In genomic region chr20:1313236-1313964, GRCh38 we compare ENCODE assay signal across 8 cellular contexts. TPM values are rescaled to one million over a fixed set of nuclear protein-coding genes. Genes with fewer than 3 reads are reported as not detected.
DNase-seq lines count a peak whose midpoint lies in the region; ATAC-seq and TF ChIP-seq lines count a peak whose summit lies in the region.

No MANE protein-coding gene starts in this region.

- H3K4me3 Mint-ChIP-seq in activated naive CD4-positive, alpha-beta T cell treated with anti-CD3 and anti-CD28 coated beads for 36 hours: no peak overlapping the region
- H3K4me3 Mint-ChIP-seq in osteocyte (ENCODE audit: unreplicated experiment): no peak overlapping the region

- H3K36me3 ChIP-seq in transverse colon: no peaks in the 10 kb centered on the region

- TF ChIP-seq CTCF in osteocyte (IDR thresholded peaks at IDR 0.05) (peak; percentile 97), transverse colon (IDR thresholded peaks at IDR 0.05) (peak; percentile 95 to 99 (median 96))

- no peaks in the 10 kb centered on the region for H3K27me3 Mint-ChIP-seq in activated naive CD4-positive, alpha-beta T cell treated with anti-CD3 and anti-CD28 coated beads for 36 hours (ENCODE audit: low read depth)
- H3K27me3 Mint-ChIP-seq in osteocyte (ENCODE audit: unreplicated experiment): no peaks in the 10 kb centered on the region

- no peak overlapping the region for H3K27ac Mint-ChIP-seq in activated naive CD4-positive, alpha-beta T cell treated with anti-CD3 and anti-CD28 coated beads for 36 hours
- peak overlapping the region; percentile 9 for H3K27ac Mint-ChIP-seq in osteocyte (ENCODE audit: unreplicated experiment)

- no peak for ATAC-seq in GM19397 (IDR thresholded peaks at IDR 0.05; ENCODE audit: unreplicated experiment)

- no peaks in the 10 kb centered on the region for H3K9me3 Mint-ChIP-seq in activated naive CD4-positive, alpha-beta T cell treated with anti-CD3 and anti-CD28 coated beads for 36 hours
- no peaks in the 10 kb centered on the region for H3K9me3 Mint-ChIP-seq in osteocyte (ENCODE audit: unreplicated experiment)

- WGBS in transverse colon (ENCODE audit: low coverage in 1 of 2), 2 donors: 36% methylated on average over 35 of the region's 38 CpGs; no CpG with 5 or more reads in 1 of the 2 donors

- H3K4me3 ChIP-seq in transverse colon: peak overlapping the region in 1 of 4 donors; percentile 27

- no peaks in the 10 kb centered on the region for H3K27me3 ChIP-seq in transverse colon

- intact Hi-C loops in activated naive CD4-positive, alpha-beta T cell treated with anti-CD3 and anti-CD28 coated beads for 36 hours (cut with micrococcal nuclease): loop anchor here (1.0 to 10.0 kb wide), 4 partner anchors 79 to 461 kb away; partner anchors contain the start of gene FKBP1A
- intact Hi-C loops in transverse colon (cut with DNase I; ENCODE audit: low total_unique reads): loop anchor here (1.0 to 10.0 kb wide), 2 partner anchors 124 to 151 kb away; partner anchors contain the start of gene NSFL1C

- in situ Hi-C loops in transverse colon (cut with MboI; ENCODE audit: low pct_ligation_motif_present in 1 of 4, low pct_unique_long_range_greater_than_20kb in 1 of 4, low sequenced_read_pairs in 3 of 4): loop anchor here in 2 of 4 donors (10.0 kb wide), 2 partner anchors 71 to 121 kb away; no protein-coding TSS in a partner anchor

- DNase-seq in COLO668 (lab: John Stamatoyannopoulos, UW; ENCODE audit: unreplicated experiment) (peak; percentile 82), SHP77 treated with DMSO at 0.1 percent for 48 hours (lab: John Stamatoyannopoulos, UW) (peak; percentile 54), glomerular visceral epithelial cell (ENCODE audit: extremely low spot score) (peak; percentile 80), osteocyte (ENCODE audit: extremely low spot score, unreplicated experiment) (no peak), transverse colon (peak; percentile 73)
- DNase-seq in activated naive CD4-positive, alpha-beta T cell treated with anti-CD3 and anti-CD28 coated beads for 36 hours: peak; percentile 65

- TF ChIP-seq EP300 in Ishikawa (IDR thresholded peaks at IDR 0.05; ENCODE audit: borderline replicate concordance) (no peak), transverse colon (IDR thresholded peaks at IDR 0.05; ENCODE audit: low read depth) (no peak)

- no peaks in the 10 kb centered on the region for H3K9me3 ChIP-seq in transverse colon

- CTCF ChIA-PET in activated naive CD4-positive, alpha-beta T cell treated with anti-CD3 and anti-CD28 coated beads for 36 hours (lab: Charles Lee): interaction anchor here (0.6 to 2.3 kb wide), 20 partner anchors 9 to 190 kb away, joined by 3 to 35 read pairs (median 4); partner anchors contain the start of genes NSFL1C and RAD21L1

- H3K27ac ChIP-seq in transverse colon: no peak overlapping the region

- H3K4me1 ChIP-seq in transverse colon: peaks cover 0 to 9% (median 4%) of the 10 kb centered on the region in 4 donors

- H3K4me1 Mint-ChIP-seq in activated naive CD4-positive, alpha-beta T cell treated with anti-CD3 and anti-CD28 coated beads for 36 hours (ENCODE audit: low read depth): peaks cover 6% of the 10 kb centered on the region
- peaks cover 5% of the 10 kb centered on the region for H3K4me1 Mint-ChIP-seq in osteocyte (ENCODE audit: unreplicated experiment)

- H3K36me3 Mint-ChIP-seq in activated naive CD4-positive, alpha-beta T cell treated with anti-CD3 and anti-CD28 coated beads for 36 hours (ENCODE audit: low read depth): no peaks in the 10 kb centered on the region
- H3K36me3 Mint-ChIP-seq in osteocyte (ENCODE audit: unreplicated experiment): no peaks in the 10 kb centered on the region

- peak; percentile 91 for TF ChIP-seq RAD21 in Ishikawa (IDR thresholded peaks at IDR 0.05; ENCODE audit: low read depth)

- TF ChIP-seq POLR2A in transverse colon (IDR thresholded peaks at IDR 0.05): no peak

TF ChIP-seq in Ishikawa, 13 proteins besides CTCF, POLR2A, EP300 and RAD21:
- no peak for TF ChIP-seq CEBPB (IDR thresholded peaks at IDR 0.05)
- no peak for TF ChIP-seq YY1 (IDR thresholded peaks at IDR 0.05; ENCODE audit: low read depth)
- TF ChIP-seq REST (IDR thresholded peaks at IDR 0.05; ENCODE audit: low read depth): no peak
- 0 out of 2 replicates have a peak, but pooled peaks have one; percentile 48 for TF ChIP-seq ZBTB7A (IDR thresholded peaks at IDR 0.05; ENCODE audit: low read depth)
- TF ChIP-seq MAX (IDR thresholded peaks at IDR 0.05): no peak
- no peak for TF ChIP-seq TCF12 (IDR thresholded peaks at IDR 0.05; ENCODE audit: low read depth)
- TF ChIP-seq TAF1 (IDR thresholded peaks at IDR 0.05; ENCODE audit: low read depth): no peak

RNA-seq across cellular contexts. Expression of gene SDCBP2, which starts 15.5 kb away (rescaled TPM):
- 1 to 10 TPM; 5.5 to 5.8 TPM for total RNA-seq in activated naive CD4-positive, alpha-beta T cell treated with anti-CD3 and anti-CD28 coated beads for 36 hours
- 0.97 and 1.6 TPM in 2 replicates for total RNA-seq in osteocyte
- total RNA-seq in transverse colon: 100 to 1,000 TPM; 132 to 427 (median 300) TPM

RNA-seq across cellular contexts. Expression of gene SNPH, which starts 47.3 kb away (rescaled TPM):
- 1 to 10 TPM; 6.7 to 7.3 TPM for total RNA-seq in activated naive CD4-positive, alpha-beta T cell treated with anti-CD3 and anti-CD28 coated beads for 36 hours
- total RNA-seq in osteocyte: 8.0 and 8.9 TPM in 2 replicates
- total RNA-seq in transverse colon: 1 to 10 TPM; 2.2 to 2.6 (median 2.3) TPM

Comparison
In these comparisons a context has a peak if more than half of its experiments do, and no peak if none do; other contexts are left out.
1. RNA of gene SDCBP2, which starts 15.5 kb away (total RNA-seq): 132 to 427 TPM in transverse colon; 5.5 to 5.8 TPM in activated naive CD4-positive, alpha-beta T cell treated with anti-CD3 and anti-CD28 coated beads for 36 hours and 0.97 to 1.6 TPM in osteocyte; every median in the first group is over 10 times any median in the second.